8 cellular contexts compared by ENCODE assay signal in genomic region chr1:156660752-156661112, GRCh38. TPM values are rescaled to one million over a fixed set of nuclear protein-coding genes. Genes with fewer than 3 reads are reported as not detected.
DNase-seq lines count a peak whose midpoint lies in the region; ATAC-seq and TF ChIP-seq lines count a peak whose summit lies in the region.

No MANE protein-coding gene starts in this region.

- H3K27ac ChIP-seq in right lobe of liver, result peak overlapping the region; percentile 40 to 66 (median 44)
- H3K27ac ChIP-seq in tibial nerve, result peak overlapping the region; percentile 58 to 94 (median 78)

- H3K27ac Mint-ChIP-seq in activated T-cell treated with anti-CD3 and anti-CD28 coated beads, Interleukin-2, amount 50 U/mL, for 24 hours, result peak overlapping the region; percentile 85
- H3K27ac Mint-ChIP-seq in activated naive CD8-positive, alpha-beta T cell treated with anti-CD3 and anti-CD28 coated beads, Interleukin-2, amount 10 ng/mL, durations not matched to agents 7 days and 5 days, result peak overlapping the region; percentile 89

- no peak for DNase-seq in activated T-cell treated with anti-CD3 and anti-CD28 coated beads, Interleukin-2, amount 50 U/mL, for 24 hours
- DNase-seq in activated T-cell treated with anti-CD3 and anti-CD28 coated beads, Interleukin-2, amount 50 U/mL, for 1 hour, result no peak
- no peak for DNase-seq in activated naive CD8-positive, alpha-beta T cell treated with anti-CD3 and anti-CD28 coated beads, Interleukin-2, amount 10 ng/mL, durations not matched to agents 7 days and 5 days
- DNase-seq in right lobe of liver (no peak), tibial nerve (ENCODE audit: low spot score in 2 of 2) (no peak), hepatic stellate cell (ENCODE audit: low spot score) (no peak)

- WGBS in right lobe of liver (ENCODE audit: insufficient coverage, low coverage, low lambda C conversion rate, missing lambda C conversion rate), result 70% methylated on average over 2 of the region's 2 CpGs
- 64 to 69% methylated on average over 2 of the region's 2 CpGs for WGBS in tibial nerve, 2 donors

- TF ChIP-seq CTCF in right lobe of liver (IDR thresholded peaks at IDR 0.05) (no peak), tibial nerve (IDR thresholded peaks at IDR 0.05) (no peak)

- peaks cover 57% of the 10 kb centered on the region for H3K4me1 Mint-ChIP-seq in activated T-cell treated with anti-CD3 and anti-CD28 coated beads, Interleukin-2, amount 50 U/mL, for 24 hours (ENCODE audit: low read depth)
- H3K4me1 Mint-ChIP-seq in activated naive CD8-positive, alpha-beta T cell treated with anti-CD3 and anti-CD28 coated beads, Interleukin-2, amount 10 ng/mL, durations not matched to agents 7 days and 5 days, result peaks cover 60% of the 10 kb centered on the region

- H3K4me3 ChIP-seq in right lobe of liver (peak overlapping the region in 2 of 3 donors; percentile 10 to 14), tibial nerve (peak overlapping the region in 1 of 4 donors; percentile 22)

- H3K27me3 Mint-ChIP-seq in activated T-cell treated with anti-CD3 and anti-CD28 coated beads, Interleukin-2, amount 50 U/mL, for 24 hours, result peaks cover 22% of the 10 kb centered on the region
- peaks cover 35% of the 10 kb centered on the region for H3K27me3 Mint-ChIP-seq in activated naive CD8-positive, alpha-beta T cell treated with anti-CD3 and anti-CD28 coated beads, Interleukin-2, amount 10 ng/mL, durations not matched to agents 7 days and 5 days

- TF ChIP-seq POLR2A in right lobe of liver (IDR thresholded peaks at IDR 0.05) (no peak), tibial nerve (IDR thresholded peaks at IDR 0.05) (no peak)

- TF ChIP-seq EP300 in tibial nerve (IDR thresholded peaks at IDR 0.05), result no peak

- H3K27me3 ChIP-seq in right lobe of liver, result no peaks in the 10 kb centered on the region
- H3K27me3 ChIP-seq in tibial nerve, result peaks cover 0 to 13% of the 10 kb centered on the region in 2 donors

- peaks cover 0 to 11% (median 4%) of the 10 kb centered on the region in 4 donors for H3K4me1 ChIP-seq in right lobe of liver
- H3K4me1 ChIP-seq in tibial nerve, result peaks cover 0 to 87% (median 77%) of the 10 kb centered on the region in 4 donors

- H3K36me3 Mint-ChIP-seq in activated T-cell treated with anti-CD3 and anti-CD28 coated beads, Interleukin-2, amount 50 U/mL, for 24 hours (ENCODE audit: low read depth), result peaks cover 4% of the 10 kb centered on the region
- no peaks in the 10 kb centered on the region for H3K36me3 Mint-ChIP-seq in activated naive CD8-positive, alpha-beta T cell treated with anti-CD3 and anti-CD28 coated beads, Interleukin-2, amount 10 ng/mL, durations not matched to agents 7 days and 5 days

- no peaks in the 10 kb centered on the region for H3K9me3 ChIP-seq in right lobe of liver
- H3K9me3 ChIP-seq in tibial nerve, result no peaks in the 10 kb centered on the region

- H3K4me3 Mint-ChIP-seq in activated T-cell treated with anti-CD3 and anti-CD28 coated beads, Interleukin-2, amount 50 U/mL, for 24 hours, result peak overlapping the region; percentile 84
- peak overlapping the region; percentile 82 for H3K4me3 Mint-ChIP-seq in activated naive CD8-positive, alpha-beta T cell treated with anti-CD3 and anti-CD28 coated beads, Interleukin-2, amount 10 ng/mL, durations not matched to agents 7 days and 5 days

- ATAC-seq in activated naive CD8-positive, alpha-beta T cell treated with anti-CD3 and anti-CD28 coated beads, Interleukin-2, amount 10 ng/mL, durations not matched to agents 7 days and 5 days (ENCODE audit: low read depth), result peak; percentile 3
- ATAC-seq in right lobe of liver (no peak), HG02623 (IDR thresholded peaks at IDR 0.05; ENCODE audit: unreplicated experiment) (no peak), GM21717 (IDR thresholded peaks at IDR 0.05; ENCODE audit: unreplicated experiment) (no peak)

- POLR2A ChIA-PET in activated naive CD8-positive, alpha-beta T cell treated with anti-CD3 and anti-CD28 coated beads, Interleukin-2, amount 10 ng/mL, durations not matched to agents 7 days and 5 days (lab: Charles Lee), result interaction anchor here (1.0 to 1.3 kb wide), 3 partner anchors 20 to 153 kb away, joined by 3 to 5 read pairs (median 3); no protein-coding TSS in a partner anchor

- H3K9me3 Mint-ChIP-seq in activated T-cell treated with anti-CD3 and anti-CD28 coated beads, Interleukin-2, amount 50 U/mL, for 24 hours, result no peaks in the 10 kb centered on the region
- no peaks in the 10 kb centered on the region for H3K9me3 Mint-ChIP-seq in activated naive CD8-positive, alpha-beta T cell treated with anti-CD3 and anti-CD28 coated beads, Interleukin-2, amount 10 ng/mL, durations not matched to agents 7 days and 5 days

- intact Hi-C loops in right lobe of liver (cut with DNase I), result no loop called here

- H3K36me3 ChIP-seq in right lobe of liver (no peaks in the 10 kb centered on the region), tibial nerve (no peaks in the 10 kb centered on the region)

RNA-seq across cellular contexts. Expression of gene NES, which starts 16.5 kb away (rescaled TPM):
- total RNA-seq in activated naive CD8-positive, alpha-beta T cell treated with anti-CD3 and anti-CD28 coated beads, Interleukin-2, amount 10 ng/mL, durations not matched to agents 7 days and 5 days, result not detected
- total RNA-seq in right lobe of liver (1 to 10 TPM; 1.1 to 7.5 (median 2.6) TPM), tibial nerve (10 to 100 TPM; 59.9 to 65.3 (median 63.9) TPM)

RNA-seq across cellular contexts. Expression of gene BCAN, which starts 18.8 kb away (rescaled TPM):
- total RNA-seq in activated naive CD8-positive, alpha-beta T cell treated with anti-CD3 and anti-CD28 coated beads, Interleukin-2, amount 10 ng/mL, durations not matched to agents 7 days and 5 days, result not detected
- not detected for total RNA-seq in right lobe of liver
- not detected for total RNA-seq in tibial nerve

RNA-seq across cellular contexts. Expression of gene HAPLN2, which starts 41.5 kb away (rescaled TPM):
- under 1 TPM in 1 of 2 experiments, not detected in 1; 0.17 TPM for total RNA-seq in activated naive CD8-positive, alpha-beta T cell treated with anti-CD3 and anti-CD28 coated beads, Interleukin-2, amount 10 ng/mL, durations not matched to agents 7 days and 5 days
- not detected for total RNA-seq in right lobe of liver
- 10 to 100 TPM in 2 of 4 donors, 1 to 10 TPM in 2; 1.8 to 20.3 (median 10.6) TPM for total RNA-seq in tibial nerve

RNA-seq across cellular contexts. Expression of gene CRABP2, which starts 44.7 kb away (rescaled TPM):
- under 1 TPM; 0.68 to 0.80 TPM for total RNA-seq in activated naive CD8-positive, alpha-beta T cell treated with anti-CD3 and anti-CD28 coated beads, Interleukin-2, amount 10 ng/mL, durations not matched to agents 7 days and 5 days
- total RNA-seq in right lobe of liver, result under 1 TPM in 1 of 6 experiments, not detected in 5; 0.24 TPM
- 10 to 100 TPM in 1 of 4 donors, 1 to 10 TPM in 3; 3.5 to 13.2 (median 5.0) TPM for total RNA-seq in tibial nerve

RNA-seq across cellular contexts. Expression of gene GPATCH4, which starts 59.5 kb away (rescaled TPM):
- total RNA-seq in activated naive CD8-positive, alpha-beta T cell treated with anti-CD3 and anti-CD28 coated beads, Interleukin-2, amount 10 ng/mL, durations not matched to agents 7 days and 5 days, result 10 to 100 TPM; 29.7 to 31.1 TPM
- total RNA-seq in right lobe of liver (10 to 100 TPM in 4 of 6 experiments, 1 to 10 TPM in 2; 7.0 to 25.3 (median 12.4) TPM), tibial nerve (10 to 100 TPM; 22.2 to 44.4 (median 29.6) TPM)

Comparison
In these comparisons a context has a peak if more than half of its experiments do, and no peak if none do; other contexts are left out.
1. RNA of gene NES, which starts 16.5 kb away (total RNA-seq): 59.9 to 65.3 TPM in tibial nerve; 1.1 to 7.5 TPM in right lobe of liver and not detected in activated naive CD8-positive, alpha-beta T cell treated with anti-CD3 and anti-CD28 coated beads, Interleukin-2, amount 10 ng/mL, durations not matched to agents 7 days and 5 days; every median in the first group is over 4 times any median in the second.